In the genomic region with DNA sequence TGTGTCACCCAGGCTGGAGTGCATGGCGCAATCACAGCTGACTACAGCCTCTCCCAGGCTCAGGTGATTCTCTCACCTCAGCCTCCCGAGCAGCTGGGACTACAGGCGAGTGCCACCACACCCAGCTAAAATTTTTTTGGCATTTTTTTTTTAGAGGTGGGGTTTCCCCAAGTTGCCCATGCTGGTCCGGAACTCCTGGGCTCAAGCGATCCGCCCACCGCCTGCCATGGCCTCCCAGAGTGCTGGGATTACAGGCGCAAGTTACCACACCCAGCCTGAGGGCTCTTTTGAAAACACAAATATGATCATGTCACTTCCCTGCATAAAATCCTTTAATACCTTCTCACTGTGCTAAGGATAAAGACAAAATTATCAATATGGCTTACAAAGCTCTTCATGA, we compare ENCODE assay signal across 12 cellular contexts.
DNase-seq lines count a peak whose midpoint lies in the region; ATAC-seq and TF ChIP-seq lines count a peak whose summit lies in the region.
"Had no signal": no experiment of that assay in that cellular context is flagged by ENCODE, and none has a peak within 500 bp of the region (broad histone marks: within the 10 kb centered on the region; RNA-seq: fewer than 3 reads in every experiment).

No MANE protein-coding gene starts in this region.

- TF ChIP-seq POLR2A in gastrocnemius medialis (IDR thresholded peaks at IDR 0.05): no peak

- H3K27me3 ChIP-seq in gastrocnemius medialis: no peaks in the 10 kb centered on the region
- H3K27me3 ChIP-seq: stomach had no signal

- H3K27ac Mint-ChIP-seq in T-helper 1 cell treated with Interleukin-12 subunit alpha and Interleukin-12 subunit beta and Interleukin-4 antibody, amounts not matched to agents 30 μg/mL and 1 μg/mL, for 36 hours: peak overlapping the region; percentile 0
- peak overlapping the region; percentile 81 for H3K27ac Mint-ChIP-seq in endothelial cell (ENCODE audit: unreplicated experiment)
- H3K27ac Mint-ChIP-seq: dendritic cell treated with granulocyte-macrophage colony-stimulating factor and Interleukin-4, amounts not matched to agents 40 ng/mL and 50 ng/mL, for 4 days had no signal

- H3K27ac ChIP-seq in gastrocnemius medialis: peak overlapping the region in 3 of 4 donors; percentile 25 to 45 (median 41)
- H3K27ac ChIP-seq: 22Rv1, parathyroid adenoma had no signal

- no peaks in the 10 kb centered on the region for H3K36me3 ChIP-seq in gastrocnemius medialis
- H3K36me3 ChIP-seq: stomach had no signal

- H3K9me3 ChIP-seq in gastrocnemius medialis: no peaks in the 10 kb centered on the region
- H3K9me3 ChIP-seq: stomach had no signal

- no peak for DNase-seq in T-helper 1 cell
- peak; percentile 71 for DNase-seq in RPMI7951 (ENCODE audit: low read depth)
- no peak for DNase-seq in endothelial cell (ENCODE audit: low spot score)
- DNase-seq in gastrocnemius medialis: no peak
- no peak for DNase-seq in NCI-H1092 (lab: John Stamatoyannopoulos, UW)
- DNase-seq: stomach had no signal

- no peaks in the 10 kb centered on the region for H3K9me3 Mint-ChIP-seq in T-helper 1 cell treated with Interleukin-12 subunit alpha and Interleukin-12 subunit beta and Interleukin-4 antibody, amounts not matched to agents 30 μg/mL and 1 μg/mL, for 36 hours
- H3K9me3 Mint-ChIP-seq in endothelial cell (ENCODE audit: unreplicated experiment): no peaks in the 10 kb centered on the region
- H3K9me3 Mint-ChIP-seq: dendritic cell treated with granulocyte-macrophage colony-stimulating factor and Interleukin-4, amounts not matched to agents 40 ng/mL and 50 ng/mL, for 4 days had no signal

- peaks cover 20 to 28% of the 10 kb centered on the region in 2 donors for H3K4me1 ChIP-seq in gastrocnemius medialis

- intact Hi-C loops in gastrocnemius medialis (cut with DNase I; ENCODE audit: low total_unique reads): no loop called here

- peak overlapping the region; percentile 23 for H3K4me3 Mint-ChIP-seq in T-helper 1 cell treated with Interleukin-12 subunit alpha and Interleukin-12 subunit beta and Interleukin-4 antibody, amounts not matched to agents 30 μg/mL and 1 μg/mL, for 36 hours
- no peak overlapping the region for H3K4me3 Mint-ChIP-seq in endothelial cell (ENCODE audit: unreplicated experiment)

- in situ Hi-C loops in gastrocnemius medialis (cut with MboI; ENCODE audit: low sequenced_read_pairs in 4 of 4): no loop called here

- ATAC-seq in gastrocnemius medialis: no peak
- no peak for ATAC-seq in GM18868 (IDR thresholded peaks at IDR 0.05; ENCODE audit: unreplicated experiment)
- ATAC-seq in HG02623 (IDR thresholded peaks at IDR 0.05; ENCODE audit: unreplicated experiment): no peak

- TF ChIP-seq CTCF in endothelial cell (IDR thresholded peaks at IDR 0.05; ENCODE audit: unreplicated experiment) (no peak), gastrocnemius medialis (IDR thresholded peaks at IDR 0.05 in 4 of 5, conservative IDR thresholded peaks at IDR 0.05 in 1 of 5) (no peak)

- no peaks in the 10 kb centered on the region for H3K27me3 Mint-ChIP-seq in T-helper 1 cell treated with Interleukin-12 subunit alpha and Interleukin-12 subunit beta and Interleukin-4 antibody, amounts not matched to agents 30 μg/mL and 1 μg/mL, for 36 hours (ENCODE audit: low read depth)
- H3K27me3 Mint-ChIP-seq in endothelial cell (ENCODE audit: unreplicated experiment): peaks cover 8% of the 10 kb centered on the region
- H3K27me3 Mint-ChIP-seq: dendritic cell treated with granulocyte-macrophage colony-stimulating factor and Interleukin-4, amounts not matched to agents 40 ng/mL and 50 ng/mL, for 4 days had no signal

- H3K4me3 ChIP-seq in gastrocnemius medialis: no peak overlapping the region
- H3K4me3 ChIP-seq: stomach had no signal

- peaks cover 67% of the 10 kb centered on the region for H3K4me1 Mint-ChIP-seq in T-helper 1 cell treated with Interleukin-12 subunit alpha and Interleukin-12 subunit beta and Interleukin-4 antibody, amounts not matched to agents 30 μg/mL and 1 μg/mL, for 36 hours (ENCODE audit: low read depth)
- H3K4me1 Mint-ChIP-seq in endothelial cell (ENCODE audit: unreplicated experiment): peaks cover 58% of the 10 kb centered on the region

- H3K36me3 Mint-ChIP-seq in T-helper 1 cell treated with Interleukin-12 subunit alpha and Interleukin-12 subunit beta and Interleukin-4 antibody, amounts not matched to agents 30 μg/mL and 1 μg/mL, for 36 hours (ENCODE audit: low read depth): peaks cover 24% of the 10 kb centered on the region
- no peaks in the 10 kb centered on the region for H3K36me3 Mint-ChIP-seq in endothelial cell (ENCODE audit: low read depth, unreplicated experiment)
